10 cellular contexts compared by ENCODE assay signal in the genomic region with DNA sequence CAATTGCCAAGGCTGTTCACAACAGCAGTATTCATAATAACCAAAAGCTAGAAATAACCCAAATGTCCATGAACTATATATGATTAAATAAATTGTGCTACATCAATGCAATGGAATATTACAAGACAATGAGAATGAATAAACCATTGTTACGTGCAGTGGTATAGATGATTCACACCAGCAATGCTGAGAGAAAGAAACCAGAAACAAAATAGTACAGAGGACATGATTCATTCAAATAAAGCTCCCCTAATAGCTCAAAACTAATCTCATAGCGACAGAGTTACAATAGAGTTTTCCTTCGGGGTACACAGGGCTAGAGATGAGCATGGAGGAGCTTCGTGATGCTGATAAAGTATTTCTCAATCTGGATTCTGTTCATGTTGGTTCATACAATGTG.
"Had no signal": no experiment of that assay in that cellular context is flagged by ENCODE, and none has a peak within 500 bp of the region (broad histone marks: within the 10 kb centered on the region; RNA-seq: fewer than 3 reads in every experiment).

No MANE protein-coding gene starts in this region.

- H3K4me2 ChIP-seq: KMS-11 had no signal

- H3K4me3 ChIP-seq: GM23248, HAP-1 had no signal

- H2AFZ ChIP-seq: GM23248 had no signal

- H3K27ac ChIP-seq: GM23248, KMS-11 had no signal

- H3K4me3 Mint-ChIP-seq: HFFc6, IgD-negative memory B cell had no signal

- H3K27me3 Mint-ChIP-seq: IgD-negative memory B cell had no signal

- DNase-seq: GM23248, GOT3, H7, HFFc6, KBM-7 had no signal

- H3K9me3 ChIP-seq: HAP-1 had no signal

- H3K4me1 ChIP-seq: HAP-1 had no signal

- H3K27ac Mint-ChIP-seq: HFFc6, IgD-negative memory B cell had no signal

- H3K36me3 Mint-ChIP-seq: IgD-negative memory B cell had no signal

- ATAC-seq: HCT116, HepG2 had no signal

- H3K36me3 ChIP-seq: HAP-1 had no signal

- H3K9ac ChIP-seq: GM23248, KMS-11 had no signal

- FAIRE-seq: HepG2 had no signal

- H3K4me1 Mint-ChIP-seq: IgD-negative memory B cell had no signal
